22 cellular contexts compared by ENCODE assay signal in genomic region chr10:112934193-112934592, GRCh38.
"Had no signal": no experiment of that assay in that cellular context is flagged by ENCODE, and none has a peak within 500 bp of the region (broad histone marks: within the 10 kb centered on the region; RNA-seq: fewer than 3 reads in every experiment).

No MANE protein-coding gene starts in this region.

- H3K4me3 ChIP-seq: PC-9, Peyer's patch, SJSA1, SK-N-MC had no signal

- H3K27ac ChIP-seq: PC-9, Peyer's patch, SJSA1, SK-N-MC had no signal

- H2AFZ ChIP-seq: PC-9 had no signal

- H3K4me2 ChIP-seq: PC-9 had no signal

- H3K4me1 ChIP-seq: SJSA1 had no signal

- H3K36me3 ChIP-seq: Peyer's patch, SJSA1 had no signal

- H3K9me3 ChIP-seq: Peyer's patch, SJSA1 had no signal

- H3K27me3 ChIP-seq: Peyer's patch, SJSA1 had no signal

- DNase-seq: KBM-7, MV-4-11, NCI-H1048, NCI-H1105 treated with DMSO at 0.1 percent for 48 hours, NCI-H1417 treated with DMSO at 0.1 percent for 48 hours, NCI-H146, NCI-H1694 treated with DMSO at 0.1 percent for 48 hours, NCI-H1930, NCI-H2081, NCI-H2171, NCI-H226, NCI-H446, NCI-H510A, NCI-H524 treated with DMSO at 0.1 percent for 48 hours, NCI-H69, NCI-H774, PC-9, Peyer's patch, Right ventricle myocardium superior, SIG-M5 had no signal
